ENCODE assay signal across 31 cellular contexts in genomic region chr13:63345835-63346234, GRCh38.
"Had no signal": no experiment of that assay in that cellular context is flagged by ENCODE, and none has a peak within 500 bp of the region (broad histone marks: within the 10 kb centered on the region; RNA-seq: fewer than 3 reads in every experiment).

No MANE protein-coding gene starts in this region.

- DNase-seq: activated CD4-positive, alpha-beta T cell treated with anti-CD3 and anti-CD28 coated beads for 1 hour; activated CD4-positive, alpha-beta T cell treated with anti-CD3 and anti-CD28 coated beads, Interleukin-2, amount 10 ng/mL, durations not matched to agents 24 days and 14 days; activated CD4-positive, alpha-beta T cell treated with anti-CD3 and anti-CD28 coated beads, Interleukin-2, amount 50 U/mL, for 48 hours; activated CD4-positive, CD25-positive, alpha-beta regulatory T cell; activated CD8-positive, alpha-beta T cell treated with anti-CD3 and anti-CD28 coated beads, Interleukin-2, amount 10 ng/mL, durations not matched to agents 7 days and 5 days; activated gamma-delta T cell treated with Interleukin-2 at 50 U/mL for 16 hours; activated naive CD4-positive, alpha-beta T cell treated with anti-CD3 and anti-CD28 coated beads for 36 hours; activated T-cell treated with anti-CD3 and anti-CD28 coated beads for 4 hours; activated T-cell treated with anti-CD3 and anti-CD28 coated beads, Interleukin-2, amount 50 U/mL, for 4 hours; amniotic stem cell; aorta; brain microvascular endothelial cell; central memory CD4-positive, alpha-beta T cell; Kasumi-1; KG1; NCI-H1092 treated with DMSO at 0.1 percent for 48 hours; NCI-H1417; NCI-H146; NCI-H187; NCI-H2081 treated with DMSO at 0.1 percent for 48 hours; NCI-H345; NCI-H524 treated with DMSO at 0.1 percent for 48 hours; SIG-M5; T-helper 1 cell; T-helper 2 cell; T-helper 9 cell; WERI-Rb-1 had no signal

- H3K36me3 ChIP-seq: brain microvascular endothelial cell, WERI-Rb-1 had no signal

- ATAC-seq: activated CD8-positive, alpha-beta T cell treated with anti-CD3 and anti-CD28 coated beads, Interleukin-2, amount 10 ng/mL, durations not matched to agents 7 days and 5 days; activated naive CD4-positive, alpha-beta T cell treated with anti-CD3 and anti-CD28 coated beads, Interleukin-2, amount 50 U/mL, for 72 hours; activated T-cell treated with anti-CD3 and anti-CD28 coated beads, Interleukin-2, amount 50 U/mL, for 4 hours; Right ventricle myocardium inferior; SK-N-SH treated with all-trans-retinoic acid at 6 μM for 48 hours had no signal

- H3K27me3 ChIP-seq: brain microvascular endothelial cell had no signal

- H3K27ac ChIP-seq: brain microvascular endothelial cell, RWPE1, WERI-Rb-1 had no signal
